In genomic region chr1:15681346-15682290, GRCh38 we compare ENCODE assay signal across 10 cellular contexts. TPM values are rescaled to one million over a fixed set of nuclear protein-coding genes. Genes with fewer than 3 reads are reported as not detected.
A peak's percentile ranks its signal among the peaks of the same experiment; 100 is the strongest.
DNase-seq lines count a peak whose midpoint lies in the region; ATAC-seq and TF ChIP-seq lines count a peak whose summit lies in the region.
"Had no signal": no experiment of that assay in that cellular context is flagged by ENCODE, and none has a peak within 500 bp of the region (broad histone marks: within the 10 kb centered on the region; RNA-seq: fewer than 3 reads in every experiment).

No MANE protein-coding gene starts in this region.

- H3K9ac ChIP-seq in mesenchymal stem cell (ENCODE audit: low read length), result peak overlapping the region; percentile 87

- H3K36me3 Mint-ChIP-seq in activated naive CD4-positive, alpha-beta T cell treated with anti-CD3 and anti-CD28 coated beads, Interleukin-2, amount 10 ng/mL, durations not matched to agents 7 days and 5 days, result peaks cover 6% of the 10 kb centered on the region
- peaks cover 4% of the 10 kb centered on the region for H3K36me3 Mint-ChIP-seq in activated naive CD4-positive, alpha-beta T cell treated with anti-CD3 and anti-CD28 coated beads for 36 hours (ENCODE audit: low read depth)
- no peaks in the 10 kb centered on the region for H3K36me3 Mint-ChIP-seq in MCF 10A (ENCODE audit: insufficient read depth, unreplicated experiment)

- H3K9me3 ChIP-seq in mesenchymal stem cell (ENCODE audit: control insufficient read depth, low read length) (no peaks in the 10 kb centered on the region), upper lobe of left lung (no peaks in the 10 kb centered on the region), MG63 (peaks cover 5% of the 10 kb centered on the region; the same call in 1 of the 2 replicates)
- H3K9me3 ChIP-seq: BE2C had no signal

- H3K27me3 ChIP-seq in mesenchymal stem cell (ENCODE audit: control insufficient read depth in 1 of 2, insufficient read depth in 1 of 2, low read length in 2 of 2) (no peaks in the 10 kb centered on the region), upper lobe of left lung (no peaks in the 10 kb centered on the region), MG63 (no peaks in the 10 kb centered on the region)
- H3K27me3 ChIP-seq: BE2C had no signal

- H3K23ac ChIP-seq in mesenchymal stem cell (ENCODE audit: low read length in 2 of 2), result no peak overlapping the region

- no peak overlapping the region for H3K14ac ChIP-seq in mesenchymal stem cell (ENCODE audit: low read length in 2 of 2)

- peak overlapping the region in 1 of 2 experiments; percentile 0 for H3K18ac ChIP-seq in mesenchymal stem cell (ENCODE audit: low read depth in 1 of 2, low read length in 2 of 2)

- CTCF ChIA-PET in activated naive CD4-positive, alpha-beta T cell treated with anti-CD3 and anti-CD28 coated beads, Interleukin-2, amount 10 ng/mL, durations not matched to agents 7 days and 5 days (lab: Charles Lee), result interaction anchor here (2.0 kb wide), 1 partner anchor 58 kb away, joined by 6 read pairs; no protein-coding TSS in a partner anchor
- CTCF ChIA-PET in activated naive CD4-positive, alpha-beta T cell treated with anti-CD3 and anti-CD28 coated beads for 36 hours (lab: Charles Lee), result interaction anchor here (0.7 kb wide), 2 partner anchors 35 to 51 kb away, joined by 3 read pairs; no protein-coding TSS in a partner anchor
- CTCF ChIA-PET in MCF 10A (lab: Yijun Ruan, JAX), result interaction anchor here (0.6 to 1.0 kb wide), 2 partner anchors 88 to 142 kb away, joined by 3 to 4 read pairs; no protein-coding TSS in a partner anchor

- peaks cover 10% of the 10 kb centered on the region for H3K27me3 Mint-ChIP-seq in activated naive CD4-positive, alpha-beta T cell treated with anti-CD3 and anti-CD28 coated beads, Interleukin-2, amount 10 ng/mL, durations not matched to agents 7 days and 5 days
- no peaks in the 10 kb centered on the region for H3K27me3 Mint-ChIP-seq in activated naive CD4-positive, alpha-beta T cell treated with anti-CD3 and anti-CD28 coated beads for 36 hours (ENCODE audit: low read depth)
- no peaks in the 10 kb centered on the region for H3K27me3 Mint-ChIP-seq in MCF 10A (ENCODE audit: insufficient read depth, unreplicated experiment)

- H2BK15ac ChIP-seq in mesenchymal stem cell (ENCODE audit: low read depth, poor library complexity, severe bottlenecking), result no peak overlapping the region

- no peak overlapping the region for H2BK5ac ChIP-seq in mesenchymal stem cell (ENCODE audit: low read depth, low read length, poor library complexity, severe bottlenecking)

- H3K79me1 ChIP-seq in mesenchymal stem cell (replicated peaks; ENCODE audit: low read length, poor library complexity, severe bottlenecking), result peaks cover 2% of the 10 kb centered on the region

- peak overlapping the region; percentile 74 for H3K4me3 Mint-ChIP-seq in activated naive CD4-positive, alpha-beta T cell treated with anti-CD3 and anti-CD28 coated beads, Interleukin-2, amount 10 ng/mL, durations not matched to agents 7 days and 5 days
- no peak overlapping the region for H3K4me3 Mint-ChIP-seq in activated naive CD4-positive, alpha-beta T cell treated with anti-CD3 and anti-CD28 coated beads for 36 hours
- H3K4me3 Mint-ChIP-seq in MCF 10A (ENCODE audit: unreplicated experiment), result peak overlapping the region; percentile 45

- H4K91ac ChIP-seq in mesenchymal stem cell (ENCODE audit: low read length), result no peak overlapping the region

- H3K4me1 ChIP-seq in mesenchymal stem cell (ENCODE audit: control insufficient read depth, insufficient read depth, low read depth, low read length), result peaks cover 16% of the 10 kb centered on the region
- H3K4me1 ChIP-seq in upper lobe of left lung, result peaks cover 22 to 26% (median 24%) of the 10 kb centered on the region in 4 donors
- H3K4me1 ChIP-seq: BE2C had no signal

- intact Hi-C loops in activated naive CD4-positive, alpha-beta T cell treated with anti-CD3 and anti-CD28 coated beads for 36 hours (cut with micrococcal nuclease), result loop anchor here (2.0 kb wide), 1 partner anchor 15 kb away; no protein-coding TSS in a partner anchor
- intact Hi-C loops in MCF 10A (cut with micrococcal nuclease), result loop anchor here (2.0 kb wide), 1 partner anchor 65 kb away; the partner anchor contains the start of gene DDI2

- H3K9me3 Mint-ChIP-seq in activated naive CD4-positive, alpha-beta T cell treated with anti-CD3 and anti-CD28 coated beads, Interleukin-2, amount 10 ng/mL, durations not matched to agents 7 days and 5 days, result no peaks in the 10 kb centered on the region
- no peaks in the 10 kb centered on the region for H3K9me3 Mint-ChIP-seq in activated naive CD4-positive, alpha-beta T cell treated with anti-CD3 and anti-CD28 coated beads for 36 hours
- no peaks in the 10 kb centered on the region for H3K9me3 Mint-ChIP-seq in MCF 10A (ENCODE audit: unreplicated experiment)

- peaks cover 26% of the 10 kb centered on the region for H3K4me1 Mint-ChIP-seq in activated naive CD4-positive, alpha-beta T cell treated with anti-CD3 and anti-CD28 coated beads, Interleukin-2, amount 10 ng/mL, durations not matched to agents 7 days and 5 days
- peaks cover 35% of the 10 kb centered on the region for H3K4me1 Mint-ChIP-seq in activated naive CD4-positive, alpha-beta T cell treated with anti-CD3 and anti-CD28 coated beads for 36 hours (ENCODE audit: low read depth)
- peaks cover 45% of the 10 kb centered on the region for H3K4me1 Mint-ChIP-seq in MCF 10A (ENCODE audit: insufficient read depth, unreplicated experiment)

- ATAC-seq in upper lobe of left lung (ENCODE audit: low FRiP score in 2 of 2) (peak in 1 of 2 donors; percentile 20), HG02623 (IDR thresholded peaks at IDR 0.05; ENCODE audit: unreplicated experiment) (no peak)

- TF ChIP-seq CTCF in MCF 10A (IDR thresholded peaks at IDR 0.05; ENCODE audit: unreplicated experiment) (no peak), upper lobe of left lung (IDR thresholded peaks at IDR 0.05) (no peak)

- H2AK5ac ChIP-seq in mesenchymal stem cell (ENCODE audit: low read length, severe bottlenecking), result no peak overlapping the region

- H3K36me3 ChIP-seq in mesenchymal stem cell (ENCODE audit: control insufficient read depth in 1 of 2, insufficient read depth in 2 of 2, low read depth in 1 of 2, low read length in 2 of 2) (no peaks in the 10 kb centered on the region), upper lobe of left lung (no peaks in the 10 kb centered on the region), MG63 (no peaks in the 10 kb centered on the region)
- H3K36me3 ChIP-seq: BE2C had no signal

- peak overlapping the region in 1 of 2 experiments; percentile 8 for H3K4me3 ChIP-seq in mesenchymal stem cell (ENCODE audit: insufficient read depth in 1 of 2, low read depth in 1 of 2, low read length in 2 of 2)
- no peak overlapping the region for H3K4me3 ChIP-seq in upper lobe of left lung
- no peak overlapping the region for H3K4me3 ChIP-seq in MG63

- H2BK12ac ChIP-seq in mesenchymal stem cell (ENCODE audit: low read length in 2 of 2), result peak overlapping the region in 1 of 2 experiments; percentile 60

- H3K4me2 ChIP-seq in mesenchymal stem cell (ENCODE audit: low read length, poor library complexity, severe bottlenecking), result no peak overlapping the region

- no peak overlapping the region for H2AFZ ChIP-seq in mesenchymal stem cell (ENCODE audit: low read depth, low read length)

- TF ChIP-seq EP300 in upper lobe of left lung (IDR thresholded peaks at IDR 0.05), result no peak

- H3K27ac ChIP-seq in mesenchymal stem cell (ENCODE audit: low read length, poor library complexity, severe bottlenecking) (no peak overlapping the region), upper lobe of left lung (peak overlapping the region in 3 of 4 donors; percentile 38 to 80 (median 76))

- H2BK120ac ChIP-seq in mesenchymal stem cell (ENCODE audit: low read depth, low read length), result no peak overlapping the region

- H3K4ac ChIP-seq in mesenchymal stem cell (ENCODE audit: low read depth in 1 of 2, low read length in 2 of 2), result no peak overlapping the region

- POLR2A ChIA-PET in MCF 10A (lab: Yijun Ruan, JAX), result interaction anchor here (0.7 to 5.5 kb wide), 24 partner anchors 9 to 166 kb away, joined by 3 to 78 read pairs (median 5); partner anchors contain the start of genes DDI2 and SPEN

- no TSS peak for BruUV-seq in MCF 10A (replicated peaks; lab: Mats Ljungman, UMichigan)

- 92% methylated on average over 11 of the region's 12 CpGs for WGBS in mesenchymal stem cell
- WGBS in upper lobe of left lung, 2 donors, result 84 to 92% methylated on average over 11 to 12 of the region's 12 CpGs

- no peak overlapping the region for H4K8ac ChIP-seq in mesenchymal stem cell (ENCODE audit: low read length)

- no peak for TF ChIP-seq POLR2A in upper lobe of left lung (IDR thresholded peaks at IDR 0.05)
- TF ChIP-seq POLR2A in erythroblast (IDR thresholded peaks at IDR 0.05; ENCODE audit: low read length), result no peak

- peak overlapping the region; percentile 49 for H3K27ac Mint-ChIP-seq in activated naive CD4-positive, alpha-beta T cell treated with anti-CD3 and anti-CD28 coated beads, Interleukin-2, amount 10 ng/mL, durations not matched to agents 7 days and 5 days
- no peak overlapping the region for H3K27ac Mint-ChIP-seq in activated naive CD4-positive, alpha-beta T cell treated with anti-CD3 and anti-CD28 coated beads for 36 hours
- peak overlapping the region; percentile 99 for H3K27ac Mint-ChIP-seq in MCF 10A (ENCODE audit: low read depth, unreplicated experiment)

- no peak for DNase-seq in activated naive CD4-positive, alpha-beta T cell treated with anti-CD3 and anti-CD28 coated beads, Interleukin-2, amount 10 ng/mL, durations not matched to agents 7 days and 5 days
- DNase-seq in activated naive CD4-positive, alpha-beta T cell treated with anti-CD3 and anti-CD28 coated beads for 36 hours, result no peak
- DNase-seq in MCF 10A (ENCODE audit: unreplicated experiment), result no peak
- no peak for DNase-seq in mesenchymal stem cell
- DNase-seq in upper lobe of left lung, result no peak
- no peak for DNase-seq in MG63
- no peak for DNase-seq in erythroblast (lab: John Stamatoyannopoulos, UW)
- DNase-seq: activated CD4-positive, alpha-beta T cell treated with anti-CD3 and anti-CD28 coated beads, Interleukin-2, amount 50 U/mL, for 4 hours; BE2C had no signal

RNA-seq across cellular contexts. Expression of gene PLEKHM2, which starts 2.5 kb away (rescaled TPM):
- 10 to 100 TPM; 44.2 to 48.3 TPM for total RNA-seq in activated naive CD4-positive, alpha-beta T cell treated with anti-CD3 and anti-CD28 coated beads for 36 hours
- total RNA-seq in MCF 10A (2022) (51.5 and 65.8 TPM in 2 replicates), upper lobe of left lung (100 to 1,000 TPM in 1 of 6 donors, 10 to 100 TPM in 5; 50.3 to 120 (median 83.3) TPM)
- polyA plus RNA-seq in mesenchymal stem cell (2013, experiment 1 of 2), result 54.6 TPM
- polyA plus RNA-seq in mesenchymal stem cell (2013, experiment 2 of 2), result 54.8 TPM
- 22.8 and 32.6 TPM in 2 replicates for total RNA-seq in MG63 (2014; rRNA removed; shearing (Covaris generic); ENCODE audit: low replicate concordance)

RNA-seq across cellular contexts. Expression of gene SLC25A34, which starts 54.4 kb away (rescaled TPM):
- total RNA-seq in activated naive CD4-positive, alpha-beta T cell treated with anti-CD3 and anti-CD28 coated beads for 36 hours, result under 1 TPM; 0.43 to 0.74 TPM
- 0.79 and 1.3 TPM in 2 replicates for total RNA-seq in MCF 10A (2022)
- polyA plus RNA-seq in mesenchymal stem cell (2013, experiment 1 of 2), result 0.32 TPM
- polyA plus RNA-seq in mesenchymal stem cell (2013, experiment 2 of 2), result 0.27 TPM
- 10 to 100 TPM in 1 of 6 donors, 1 to 10 TPM in 5; 1.5 to 12.1 (median 4.3) TPM for total RNA-seq in upper lobe of left lung
- not detected in 2 replicates for total RNA-seq in MG63 (2014; rRNA removed; shearing (Covaris generic); ENCODE audit: low replicate concordance)
